Comparison of ENCODE assay signal across 7 cellular contexts in genomic region chr11:122202951-122203456, GRCh38.
A peak's percentile ranks its signal among the peaks of the same experiment; 100 is the strongest.
DNase-seq lines count a peak whose midpoint lies in the region; ATAC-seq and TF ChIP-seq lines count a peak whose summit lies in the region.

No MANE protein-coding gene starts in this region.

- H3K27me3 ChIP-seq in H7 (ENCODE audit: control insufficient read depth, insufficient read depth, low read length) (peaks cover 3% of the 10 kb centered on the region; the same call in 1 of the 2 replicates), thoracic aorta (replicated peaks; ENCODE audit: insufficient read depth) (no peaks in the 10 kb centered on the region)

- no peak overlapping the region for H3K27ac Mint-ChIP-seq in natural killer cell

- TF ChIP-seq CTCF in GM12865 (IDR thresholded peaks at IDR 0.05; ENCODE audit: insufficient read depth, low read depth, low read length, missing control alignments) (peak; percentile 91), fibroblast of mammary gland (conservative IDR thresholded peaks at IDR 0.05; ENCODE audit: control insufficient read depth, insufficient read depth, low read depth, low read length) (peak; percentile 99), natural killer cell (IDR thresholded peaks at IDR 0.05) (peak; percentile 63), thoracic aorta (IDR thresholded peaks at IDR 0.05) (peak; percentile 100)

- H3K36me3 ChIP-seq in H7 (replicated peaks; ENCODE audit: control insufficient read depth, insufficient read depth, low read length) (no peaks in the 10 kb centered on the region), thoracic aorta (no peaks in the 10 kb centered on the region)

- H3K9me3 ChIP-seq in thoracic aorta: no peaks in the 10 kb centered on the region

- H3K4me1 Mint-ChIP-seq in natural killer cell: peaks cover 0 to 6% of the 10 kb centered on the region in 2 donors

- DNase-seq in GM12865 (ENCODE audit: low read depth) (peak; percentile 36), H7 (peak; percentile 81), NCI-H1092 (lab: John Stamatoyannopoulos, UW) (peak; percentile 31), fibroblast of mammary gland (ENCODE audit: low read depth) (peak; percentile 76), natural killer cell (peak; percentile 24), thoracic aorta (ENCODE audit: low spot score) (no peak)
- DNase-seq in activated CD8-positive, alpha-beta memory T cell treated with anti-CD3 and anti-CD28 coated beads, Interleukin-2, amount 50 U/mL, for 48 hours: peak; percentile 79

- no peaks in the 10 kb centered on the region for H3K9me3 Mint-ChIP-seq in natural killer cell

- H3K27me3 Mint-ChIP-seq in natural killer cell (ENCODE audit: low read depth in 2 of 2): peaks cover 27 to 40% of the 10 kb centered on the region in 2 donors

- H3K4me3 ChIP-seq in GM12865 (ENCODE audit: low read depth, low read length): no peak overlapping the region
- H3K4me3 ChIP-seq in H7 (ENCODE audit: insufficient read depth, low read depth, low read length): no peak overlapping the region
- peak overlapping the region; percentile 67 for H3K4me3 ChIP-seq in fibroblast of mammary gland (ENCODE audit: control insufficient read depth, low read depth, low read length)
- peak overlapping the region; percentile 75 for H3K4me3 ChIP-seq in thoracic aorta

- H3K36me3 Mint-ChIP-seq in natural killer cell: no peaks in the 10 kb centered on the region

- no peak overlapping the region for H3K4me3 Mint-ChIP-seq in natural killer cell

- ATAC-seq in natural killer cell: peak; percentile 49 to 70 (median 67)
- ATAC-seq in thoracic aorta (ENCODE audit: insufficient number of reproducible peaks, low FRiP score, low read depth): peak; percentile 19

- peaks cover 32 to 82% of the 10 kb centered on the region in 2 donors for H3K4me1 ChIP-seq in thoracic aorta (ENCODE audit: control insufficient read depth in 1 of 2, low read depth in 2 of 2)

- H3K27ac ChIP-seq in thoracic aorta: peak overlapping the region; percentile 77 to 82

- intact Hi-C loops in natural killer cell (cut with micrococcal nuclease): no loop called here

Comparison
In these comparisons a context has a peak if more than half of its experiments do, and no peak if none do; other contexts are left out.
1. H3K4me3 ChIP-seq: peak in fibroblast of mammary gland (single experiment) and thoracic aorta (single experiment); none in GM12865 (single experiment) and H7 (single experiment).
2. Peak in every context shown above with its lines, with median percentiles within 50 percentile points of each other: CTCF ChIP-seq.